Comparison of ENCODE assay signal across 24 cellular contexts in the genomic region with DNA sequence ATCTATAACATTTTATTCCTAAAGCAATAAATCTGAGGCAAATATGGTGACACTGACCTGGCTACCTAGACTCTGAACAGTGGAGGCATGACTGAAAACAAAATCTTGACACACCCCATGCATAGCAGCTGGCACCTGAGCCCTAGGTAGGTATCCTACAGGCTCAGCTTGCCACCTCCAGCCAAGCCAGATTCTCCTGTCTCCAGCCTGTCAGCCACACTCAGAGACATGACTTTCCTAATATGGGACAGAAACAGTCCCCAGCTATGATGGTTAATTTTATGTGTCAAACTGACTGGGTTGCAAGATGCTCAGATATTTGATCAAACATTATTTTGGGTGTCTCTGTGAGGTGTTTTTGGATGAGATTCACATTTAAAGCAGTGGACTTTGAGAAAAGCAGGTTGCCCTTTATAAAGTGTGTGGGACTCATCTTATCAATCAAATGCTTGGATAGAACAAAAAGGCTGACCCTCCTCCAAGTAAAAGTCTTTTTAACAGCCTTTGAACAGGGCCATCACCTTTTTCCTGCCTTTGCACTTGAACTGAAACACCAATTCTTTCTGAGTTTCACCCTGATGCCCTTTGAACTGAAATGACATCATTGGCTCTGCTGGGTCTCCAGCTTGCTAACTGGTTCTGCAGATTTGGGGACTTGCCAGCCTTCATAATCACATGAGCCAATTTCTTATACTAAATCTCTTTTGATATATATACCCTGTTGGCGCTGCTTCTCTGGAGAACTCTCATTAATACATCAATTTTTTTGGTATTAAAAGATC.
DNase-seq lines count a peak whose midpoint lies in the region; ATAC-seq, FAIRE-seq and TF ChIP-seq lines count a peak whose summit lies in the region.
"Had no signal": no experiment of that assay in that cellular context is flagged by ENCODE, and none has a peak within 500 bp of the region (broad histone marks: within the 10 kb centered on the region; RNA-seq: fewer than 3 reads in every experiment).

No MANE protein-coding gene starts in this region.

- H3K9ac ChIP-seq in HepG2 (ENCODE audit: insufficient read depth, low read depth, low read length), result no peak overlapping the region
- H3K9ac ChIP-seq: BLaER1 had no signal

- WGBS in esophagus muscularis mucosa, result 90% methylated on average over 1 of the region's 1 CpG
- 92% methylated on average over 1 of the region's 1 CpG for WGBS in HepG2 (ENCODE audit: low lambda C conversion rate)

- POLR2A ChIA-PET in HepG2 (lab: Yijun Ruan, JAX), result no interaction called here

- no TSS peak for BruUV-seq in HepG2 (replicated peaks; lab: Mats Ljungman, UMichigan)

- H3K27me3 ChIP-seq in GM23338 (ENCODE audit: insufficient read depth) (no peaks in the 10 kb centered on the region), esophagus muscularis mucosa (no peaks in the 10 kb centered on the region), HepG2 (ENCODE audit: control insufficient read depth in 1 of 2, insufficient read depth in 2 of 2, low read length in 2 of 2) (no peaks in the 10 kb centered on the region; a peak in 1 of 5 replicates), ascending aorta (no peaks in the 10 kb centered on the region)
- H3K27me3 ChIP-seq: BLaER1 had no signal

- DNase-seq in Right ventricle myocardium inferior (ENCODE audit: missing footprints), result no peak
- no peak for DNase-seq in cardiac septum (ENCODE audit: low spot score)
- no peak for DNase-seq in GM23338 (ENCODE audit: low spot score)
- DNase-seq in esophagus muscularis mucosa (ENCODE audit: extremely low spot score), result peak; percentile 64
- DNase-seq in HepG2 (ENCODE audit: low spot score), result peak; percentile 18
- DNase-seq in ascending aorta (ENCODE audit: low spot score in 2 of 2), result no peak
- DNase-seq: CD4-positive, CD25-positive, alpha-beta regulatory T cell; CD8-positive, alpha-beta T cell; DMS 273 treated with DMSO at 0.1 percent for 48 hours; DMS79; EL; GDM1; H9; HFFc6 had no signal

- H3K36me3 Mint-ChIP-seq in GM23338 (ENCODE audit: low read depth), result no peaks in the 10 kb centered on the region
- H3K36me3 Mint-ChIP-seq: CD4-positive, CD25-positive, alpha-beta regulatory T cell; CD8-positive, alpha-beta T cell had no signal

- H3F3A ChIP-seq in GM23338 (replicated peaks; ENCODE audit: low read depth), result no peaks in the 10 kb centered on the region

- H3K4me3 Mint-ChIP-seq in GM23338, result no peak overlapping the region
- H3K4me3 Mint-ChIP-seq: B cell; CD4-positive, CD25-positive, alpha-beta regulatory T cell; CD8-positive, alpha-beta T cell; H9; HFFc6 had no signal

- H3K4me1 ChIP-seq in GM23338 (ENCODE audit: insufficient read depth), result no peaks in the 10 kb centered on the region
- peaks cover 0 to 4% (median 0%) of the 10 kb centered on the region in 4 donors for H3K4me1 ChIP-seq in esophagus muscularis mucosa
- H3K4me1 ChIP-seq in HepG2 (ENCODE audit: insufficient read depth, low read length), result peaks cover 16% of the 10 kb centered on the region
- no peaks in the 10 kb centered on the region for H3K4me1 ChIP-seq in ascending aorta
- H3K4me1 ChIP-seq: BLaER1 had no signal

- no peaks in the 10 kb centered on the region for H3K9me3 ChIP-seq in esophagus muscularis mucosa
- no peaks in the 10 kb centered on the region for H3K9me3 ChIP-seq in HepG2 (ENCODE audit: low read length)
- no peaks in the 10 kb centered on the region for H3K9me3 ChIP-seq in ascending aorta

- H3K27ac Mint-ChIP-seq in GM23338, result no peak overlapping the region
- H3K27ac Mint-ChIP-seq: B cell; CD4-positive, CD25-positive, alpha-beta regulatory T cell; CD8-positive, alpha-beta T cell; H9; HFFc6 had no signal

- no peak overlapping the region for H3K4me2 ChIP-seq in GM23338
- H3K4me2 ChIP-seq in HepG2 (ENCODE audit: low read depth, low read length), result no peak overlapping the region
- H3K4me2 ChIP-seq: BLaER1 had no signal

- no peaks in the 10 kb centered on the region for H3K9me2 ChIP-seq in GM23338 (ENCODE audit: insufficient read depth)

- peak; percentile 59 for ATAC-seq in Right ventricle myocardium inferior
- ATAC-seq in GM23338, result no peak
- no peak; the same call in 2 of the 3 replicates for ATAC-seq in HepG2
- no peak for ATAC-seq in HG03095 (IDR thresholded peaks at IDR 0.05; ENCODE audit: unreplicated experiment)
- no peak for ATAC-seq in GM21390 (IDR thresholded peaks at IDR 0.05; ENCODE audit: unreplicated experiment)
- ATAC-seq: CD8-positive, alpha-beta T cell; HCT116 had no signal

- H3K27ac ChIP-seq in GM23338 (ENCODE audit: low read depth), result no peak overlapping the region
- H3K27ac ChIP-seq in esophagus muscularis mucosa (replicated peaks in 1 of 4), result no peak overlapping the region
- no peak overlapping the region for H3K27ac ChIP-seq in HepG2 (ENCODE audit: extremely low read length, insufficient read depth, low read length)
- H3K27ac ChIP-seq in ascending aorta, result no peak overlapping the region
- H3K27ac ChIP-seq: 22Rv1, BLaER1, C4-2B had no signal

- H3K79me2 ChIP-seq in GM23338 (replicated peaks; ENCODE audit: insufficient read depth) (no peaks in the 10 kb centered on the region), HepG2 (ENCODE audit: insufficient read depth, low read length) (no peaks in the 10 kb centered on the region)

- H3K4me1 Mint-ChIP-seq in GM23338, result no peaks in the 10 kb centered on the region
- H3K4me1 Mint-ChIP-seq: CD4-positive, CD25-positive, alpha-beta regulatory T cell; H9 had no signal

- H2AFZ ChIP-seq in GM23338 (0 out of 2 replicates have a peak overlapping the region, but pooled peaks have one; percentile 47), HepG2 (ENCODE audit: low read length) (no peak overlapping the region)

- intact Hi-C loops in Right ventricle myocardium inferior (cut with DNase I), result no loop called here
- intact Hi-C loops in cardiac septum (cut with DNase I), result no loop called here
- intact Hi-C loops in esophagus muscularis mucosa (cut with DNase I), result no loop called here
- intact Hi-C loops in HepG2 (cut with micrococcal nuclease; ENCODE audit: unreplicated experiment), result loop anchor here (10.0 kb wide), 1 partner anchor 60 kb away; no protein-coding TSS in a partner anchor
- intact Hi-C loops in ascending aorta (cut with DNase I), result no loop called here

- CTCF ChIA-PET in HepG2 (lab: Yijun Ruan, JAX; ENCODE audit: low intra/inter-chr PET ratio, low total read pairs), result no interaction called here

- FAIRE-seq in HepG2 (lab: Jason Lieb, UNC), result no peak
- FAIRE-seq: D721Med, GM12891, GM18507 had no signal

- H3K36me3 ChIP-seq in GM23338 (ENCODE audit: insufficient read depth), result no peaks in the 10 kb centered on the region
- no peaks in the 10 kb centered on the region for H3K36me3 ChIP-seq in esophagus muscularis mucosa
- no peaks in the 10 kb centered on the region for H3K36me3 ChIP-seq in HepG2 (replicated peaks in 1 of 2; ENCODE audit: control insufficient read depth in 1 of 2, insufficient read depth in 2 of 2, low read length in 2 of 2)
- no peaks in the 10 kb centered on the region for H3K36me3 ChIP-seq in ascending aorta
- H3K36me3 ChIP-seq: BLaER1 had no signal

- in situ Hi-C loops in HepG2 (cut with HindIII; ENCODE audit: extremely low pct_ligation_motif_present, low pct_unique_long_range_greater_than_20kb), result no loop called here

- H4K20me1 ChIP-seq in GM23338 (replicated peaks; ENCODE audit: insufficient read depth) (no peaks in the 10 kb centered on the region), HepG2 (ENCODE audit: insufficient read depth, low read length) (no peaks in the 10 kb centered on the region)
- H4K20me1 ChIP-seq: BLaER1 had no signal

- no peak for TF ChIP-seq CTCF in GM23338 (conservative IDR thresholded peaks at IDR 0.05; ENCODE audit: low read depth in 2 of 2)
- TF ChIP-seq CTCF in esophagus muscularis mucosa (IDR thresholded peaks at IDR 0.05), result no peak
- no peak for TF ChIP-seq CTCF in HepG2 (CRISPR knock-in tag; IDR thresholded peaks at IDR 0.05)
- TF ChIP-seq CTCF in ascending aorta (IDR thresholded peaks at IDR 0.05), result no peak

- H3K9me3 Mint-ChIP-seq in GM23338, result no peaks in the 10 kb centered on the region
- H3K9me3 Mint-ChIP-seq: H9 had no signal

- no peak for TF ChIP-seq EP300 in esophagus muscularis mucosa (IDR thresholded peaks at IDR 0.05)
- no peak for TF ChIP-seq EP300 in HepG2 (IDR thresholded peaks at IDR 0.05; ENCODE audit: low read depth in 2 of 2, low read length in 2 of 2)
- no peak for TF ChIP-seq EP300 in HepG2 (CRISPR knock-in tag; IDR thresholded peaks at IDR 0.05; ENCODE audit: borderline replicate concordance)

- H3K4me3 ChIP-seq in GM23338 (no peak overlapping the region), esophagus muscularis mucosa (no peak overlapping the region), HepG2 (replicated peaks in 1 of 3; ENCODE audit: insufficient read depth in 1 of 3, low read depth in 2 of 3, low read length in 3 of 3) (no peak overlapping the region), ascending aorta (no peak overlapping the region)
- H3K4me3 ChIP-seq: BLaER1 had no signal

- H3K27me3 Mint-ChIP-seq in GM23338 (ENCODE audit: insufficient read depth, low read depth, poor library complexity), result peaks cover 4% of the 10 kb centered on the region

- TF ChIP-seq POLR2A in esophagus muscularis mucosa (IDR thresholded peaks at IDR 0.05; ENCODE audit: low read depth) (no peak), HepG2 (IDR thresholded peaks at IDR 0.05; ENCODE audit: insufficient read depth in 1 of 2, low read depth in 2 of 2, low read length in 2 of 2) (no peak)

- TF ChIP-seq RAD21 in HepG2 (CRISPR knock-in tag; IDR thresholded peaks at IDR 0.05), result no peak

TF ChIP-seq in GM23338, 12 proteins besides CTCF, POLR2A, EP300 and RAD21 (continues in another document):
- no peak for TF ChIP-seq STAT1 (IDR thresholded peaks at IDR 0.05; ENCODE audit: unreplicated experiment)

TF ChIP-seq in HepG2, 621 proteins besides CTCF, POLR2A, EP300 and RAD21 (continues in another document):
- peak; percentile 26; the same call in 1 of the 2 replicates for TF ChIP-seq BCL6 (CRISPR knock-in tag; IDR thresholded peaks at IDR 0.05)
- no peak for TF ChIP-seq ZNF460 (CRISPR knock-in tag; IDR thresholded peaks at IDR 0.05; ENCODE audit: borderline replicate concordance)
- no peak; the same call in 1 of the 2 replicates for TF ChIP-seq NR2F6 (IDR thresholded peaks at IDR 0.05)
- TF ChIP-seq NR2F6 (CRISPR knock-in tag; IDR thresholded peaks at IDR 0.05), result 0 out of 2 replicates have a peak, but pooled peaks have one; percentile 30
- TF ChIP-seq ZNF263 (CRISPR knock-in tag; IDR thresholded peaks at IDR 0.05), result no peak
- no peak for TF ChIP-seq ARHGAP35 (CRISPR knock-in tag; IDR thresholded peaks at IDR 0.05; ENCODE audit: borderline replicate concordance)
- TF ChIP-seq NFRKB (IDR thresholded peaks at IDR 0.05), result no peak
- TF ChIP-seq, protein P1, sequence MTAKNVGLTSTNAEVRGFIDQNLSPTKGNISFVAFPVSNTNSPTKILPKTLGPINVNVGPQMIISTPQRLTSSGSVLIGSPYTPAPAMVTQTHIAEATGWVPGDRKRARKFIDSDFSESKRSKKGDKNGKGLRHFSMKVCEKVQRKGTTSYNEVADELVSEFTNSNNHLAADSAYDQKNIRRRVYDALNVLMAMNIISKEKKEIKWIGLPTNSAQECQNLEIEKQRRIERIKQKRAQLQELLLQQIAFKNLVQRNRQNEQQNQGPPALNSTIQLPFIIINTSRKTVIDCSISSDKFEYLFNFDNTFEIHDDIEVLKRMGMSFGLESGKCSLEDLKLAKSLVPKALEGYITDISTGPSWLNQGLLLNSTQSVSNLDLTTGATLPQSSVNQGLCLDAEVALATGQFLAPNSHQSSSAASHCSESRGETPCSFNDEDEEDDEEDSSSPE (CRISPR knock-in tag; IDR thresholded peaks at IDR 0.05), result no peak

Comparison
In these comparisons a context has a peak if more than half of its experiments do, and no peak if none do; other contexts are left out.
1. DNase-seq: peak in esophagus muscularis mucosa (single experiment) and HepG2 (single experiment); none in Right ventricle myocardium inferior (single experiment), cardiac septum (single experiment), GM23338 (single experiment) and ascending aorta (0 of 2).